21 cellular contexts compared by ENCODE assay signal in the genomic region with DNA sequence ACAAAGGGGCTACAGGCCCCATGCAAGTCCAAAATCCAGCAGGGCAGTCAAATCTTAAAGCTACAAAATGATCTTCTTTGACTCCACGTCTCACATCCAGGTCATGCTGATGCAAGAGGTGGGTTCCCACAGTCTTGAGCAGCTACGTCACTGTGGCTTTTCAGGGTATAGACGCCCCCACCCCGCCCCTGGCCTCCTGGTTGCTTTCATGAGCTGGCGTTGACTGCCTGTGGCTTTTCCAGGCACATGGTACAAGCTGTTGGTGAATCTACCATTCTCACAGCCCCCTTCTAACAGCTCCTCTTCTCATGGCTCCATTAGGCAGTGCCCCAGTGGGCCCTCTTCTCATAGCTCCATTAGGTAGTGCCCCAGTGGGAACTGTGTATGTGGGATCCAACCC. TPM values are rescaled to one million over a fixed set of nuclear protein-coding genes. Genes with fewer than 3 reads are reported as not detected.
DNase-seq lines count a peak whose midpoint lies in the region; ATAC-seq, FAIRE-seq and TF ChIP-seq lines count a peak whose summit lies in the region.
"Had no signal": no experiment of that assay in that cellular context is flagged by ENCODE, and none has a peak within 500 bp of the region (broad histone marks: within the 10 kb centered on the region; RNA-seq: fewer than 3 reads in every experiment).

No MANE protein-coding gene starts in this region.

- TF ChIP-seq EP300 in SK-N-SH (IDR thresholded peaks at IDR 0.05; ENCODE audit: borderline replicate concordance in 1 of 2, low read depth in 1 of 2, low read length in 1 of 2) (no peak), K562 (IDR thresholded peaks at IDR 0.05; ENCODE audit: low read length) (no peak)

- H3K27ac Mint-ChIP-seq in activated T-cell treated with anti-CD3 and anti-CD28 coated beads, Interleukin-2, amount 50 U/mL, for 24 hours: peak overlapping the region; percentile 55
- H3K27ac Mint-ChIP-seq in chondrocyte (ENCODE audit: unreplicated experiment): no peak overlapping the region

- no peak for DNase-seq in SK-N-SH
- DNase-seq in activated T-cell treated with anti-CD3 and anti-CD28 coated beads, Interleukin-2, amount 50 U/mL, for 24 hours: no peak
- no peak for DNase-seq in activated T-cell treated with anti-CD3 and anti-CD28 coated beads for 4 hours
- DNase-seq in DND-41: no peak
- DNase-seq in K562 (ENCODE audit: extremely low read depth in 1 of 4, low spot score in 3 of 4): no peak
- no peak for DNase-seq in chondrocyte (ENCODE audit: low spot score)
- no peak for DNase-seq in Ammon's horn (ENCODE audit: low spot score)
- DNase-seq: AML-193; CD4-positive, alpha-beta memory T cell; DMS153; DMS79; GF-D8; GOT3; H7 had no signal

- BruUV-seq in K562 (replicated peaks; lab: Mats Ljungman, UMichigan): no TSS peak

- in situ Hi-C loops in K562 (cut with MboI): no loop called here

- peaks cover 26% of the 10 kb centered on the region for H3K9me3 Mint-ChIP-seq in activated T-cell treated with anti-CD3 and anti-CD28 coated beads, Interleukin-2, amount 50 U/mL, for 24 hours
- H3K9me3 Mint-ChIP-seq in chondrocyte (ENCODE audit: low read depth): peaks cover 7% of the 10 kb centered on the region

- POLR2A ChIA-PET in SK-N-SH (lab: Yijun Ruan, JAX) (no interaction called here), K562 (lab: Yijun Ruan, JAX) (interaction anchor here (0.6 to 1.7 kb wide), 3 partner anchors 8 to 690 kb away, joined by 3 to 10 read pairs (median 3); no protein-coding TSS in a partner anchor)

- H3K4me1 ChIP-seq in SK-N-SH (ENCODE audit: control insufficient read depth in 1 of 2, insufficient read depth in 2 of 2, low read depth in 1 of 2, low read length in 1 of 2) (no peaks in the 10 kb centered on the region), DND-41 (ENCODE audit: insufficient read depth, low read length) (no peaks in the 10 kb centered on the region), K562 (replicated peaks in 1 of 2; ENCODE audit: control insufficient read depth in 2 of 2, insufficient read depth in 2 of 2, low read length in 2 of 2) (no peaks in the 10 kb centered on the region)

- peaks cover 29% of the 10 kb centered on the region for H3K36me3 Mint-ChIP-seq in activated T-cell treated with anti-CD3 and anti-CD28 coated beads, Interleukin-2, amount 50 U/mL, for 24 hours (ENCODE audit: low read depth)
- H3K36me3 Mint-ChIP-seq in chondrocyte (ENCODE audit: low read depth): peaks cover 18% of the 10 kb centered on the region

- WGBS in SK-N-SH (ENCODE audit: low lambda C conversion rate): 93% methylated on average over 4 of the region's 5 CpGs
- 26% methylated on average over 3 of the region's 5 CpGs for WGBS in K562 (ENCODE audit: insufficient coverage, low coverage, missing lambda C conversion rate)

- no peak for FAIRE-seq in K562 (lab: Jason Lieb, UNC)
- FAIRE-seq: A549, HepG2 had no signal

- TF ChIP-seq RAD21 in SK-N-SH (IDR thresholded peaks at IDR 0.05; ENCODE audit: low read length) (no peak), K562 (CRISPR knock-in tag; conservative IDR thresholded peaks at IDR 0.05 in 1 of 2, IDR thresholded peaks at IDR 0.05 in 1 of 2) (no peak)

- no peaks in the 10 kb centered on the region for H3K27me3 Mint-ChIP-seq in activated T-cell treated with anti-CD3 and anti-CD28 coated beads, Interleukin-2, amount 50 U/mL, for 24 hours
- no peaks in the 10 kb centered on the region for H3K27me3 Mint-ChIP-seq in chondrocyte (ENCODE audit: low read depth)
- H3K27me3 Mint-ChIP-seq: CD4-positive, alpha-beta memory T cell had no signal

- H2AFZ ChIP-seq in SK-N-SH (ENCODE audit: low read depth) (no peak overlapping the region), DND-41 (ENCODE audit: low read depth, low read length) (no peak overlapping the region), K562 (ENCODE audit: low read depth, low read length) (no peak overlapping the region)

- CTCF ChIA-PET in SK-N-SH (lab: Yijun Ruan, JAX) (interaction anchor here (1.1 kb wide), 2 partner anchors 13 to 14 kb away, joined by 4 to 5 read pairs; no protein-coding TSS in a partner anchor), K562 (lab: Yijun Ruan, JAX; ENCODE audit: low intra/inter-chr PET ratio) (no interaction called here)

- H3K79me2 ChIP-seq in SK-N-SH (ENCODE audit: insufficient read depth): no peaks in the 10 kb centered on the region
- no peaks in the 10 kb centered on the region for H3K79me2 ChIP-seq in DND-41 (ENCODE audit: insufficient read depth, low read length)
- H3K79me2 ChIP-seq in K562 (ENCODE audit: control insufficient read depth, insufficient read depth, low read length): no peaks in the 10 kb centered on the region

- H3K4me3 ChIP-seq in SK-N-SH (ENCODE audit: low read depth in 2 of 2, low read length in 1 of 2): no peak overlapping the region
- no peak overlapping the region for H3K4me3 ChIP-seq in DND-41 (ENCODE audit: low read depth in 1 of 2, low read length in 2 of 2)
- H3K4me3 ChIP-seq in K562: no peak overlapping the region
- H3K4me3 ChIP-seq: A549, BLaER1 had no signal

- intact Hi-C loops in K562 (cut with micrococcal nuclease): no loop called here

- no peak overlapping the region for H3K9ac ChIP-seq in SK-N-SH
- H3K9ac ChIP-seq in DND-41 (ENCODE audit: low read depth, low read length): no peak overlapping the region
- H3K9ac ChIP-seq in K562 (ENCODE audit: insufficient read depth in 1 of 2, low read depth in 2 of 2, low read length in 2 of 2): no peak overlapping the region
- H3K9ac ChIP-seq: BLaER1 had no signal

- ATAC-seq in SK-N-SH treated with all-trans-retinoic acid at 6 μM for 48 hours: peak; percentile 26; the same call in 2 of the 3 replicates
- ATAC-seq in DND-41 (ENCODE audit: insufficient read depth, low read depth): peak; percentile 33; the same call in 1 of the 3 replicates
- peak; percentile 25; the same call in 1 of the 3 replicates for ATAC-seq in K562
- ATAC-seq: A549, HCT116, HepG2 had no signal

- peaks cover 76% of the 10 kb centered on the region for H3F3A ChIP-seq in SK-N-SH (replicated peaks; ENCODE audit: insufficient read depth)

- H3K27ac ChIP-seq in SK-N-SH (ENCODE audit: low read depth in 2 of 2, low read length in 1 of 2): no peak overlapping the region
- H3K27ac ChIP-seq in DND-41 (ENCODE audit: low read length): no peak overlapping the region
- H3K27ac ChIP-seq in K562 (ENCODE audit: extremely low read depth, low read depth, low read length): no peak overlapping the region
- H3K27ac ChIP-seq: 22Rv1, A549, BLaER1 had no signal

- H3K4me2 ChIP-seq in SK-N-SH (no peak overlapping the region), DND-41 (ENCODE audit: insufficient read depth, low read length) (no peak overlapping the region), K562 (ENCODE audit: insufficient read depth, low read length) (no peak overlapping the region)
- H3K4me2 ChIP-seq: A549, BLaER1 had no signal

- H4K20me1 ChIP-seq in SK-N-SH (ENCODE audit: insufficient read depth) (no peaks in the 10 kb centered on the region), DND-41 (ENCODE audit: insufficient read depth, low read length) (no peaks in the 10 kb centered on the region), K562 (replicated peaks; ENCODE audit: control insufficient read depth, insufficient read depth, low read length) (no peaks in the 10 kb centered on the region)
- H4K20me1 ChIP-seq: BLaER1 had no signal

- H3K9me3 ChIP-seq in SK-N-SH (no peaks in the 10 kb centered on the region), DND-41 (ENCODE audit: insufficient read depth, low read length, severe bottlenecking) (peaks cover 8% of the 10 kb centered on the region), K562 (replicated peaks; ENCODE audit: control insufficient read depth, insufficient read depth, low read depth, low read length) (no peaks in the 10 kb centered on the region)

- H3K27me3 ChIP-seq in SK-N-SH (ENCODE audit: insufficient read depth): no peaks in the 10 kb centered on the region
- H3K27me3 ChIP-seq in DND-41 (ENCODE audit: insufficient read depth, low read length, poor library complexity): no peaks in the 10 kb centered on the region
- no peaks in the 10 kb centered on the region; a peak in 1 of 5 replicates for H3K27me3 ChIP-seq in K562 (ENCODE audit: control insufficient read depth in 2 of 2, insufficient read depth in 2 of 2, low read length in 2 of 2)
- H3K27me3 ChIP-seq: BLaER1 had no signal

- H3K36me3 ChIP-seq in SK-N-SH (replicated peaks in 1 of 2; ENCODE audit: control insufficient read depth in 1 of 2, insufficient read depth in 2 of 2, low read length in 1 of 2) (peaks cover 39 to 59% of the 10 kb centered on the region in 2 experiments), DND-41 (ENCODE audit: insufficient read depth, low read length) (no peaks in the 10 kb centered on the region), K562 (ENCODE audit: control insufficient read depth, insufficient read depth, low read length) (no peaks in the 10 kb centered on the region)
- H3K36me3 ChIP-seq: BLaER1 had no signal

- H3K9me1 ChIP-seq in K562 (ENCODE audit: control insufficient read depth, insufficient read depth, low read length): no peaks in the 10 kb centered on the region

- H3K9me2 ChIP-seq in SK-N-SH: no peaks in the 10 kb centered on the region

- TF ChIP-seq CTCF in SK-N-SH (IDR thresholded peaks at IDR 0.05): no peak
- TF ChIP-seq CTCF in DND-41 (IDR thresholded peaks at IDR 0.05; ENCODE audit: borderline replicate concordance, extremely low read depth, low read length, poor library complexity, severe bottlenecking): no peak
- TF ChIP-seq CTCF in K562 (IDR thresholded peaks at IDR 0.05 in 2 of 3, conservative IDR thresholded peaks at IDR 0.05 in 1 of 3; ENCODE audit: insufficient read depth in 2 of 3, low read depth in 1 of 3, low read length in 3 of 3): no peak
- no peak for TF ChIP-seq CTCF in chondrocyte (IDR thresholded peaks at IDR 0.05)

- no peak overlapping the region for H3K4me3 Mint-ChIP-seq in activated T-cell treated with anti-CD3 and anti-CD28 coated beads, Interleukin-2, amount 50 U/mL, for 24 hours
- H3K4me3 Mint-ChIP-seq in chondrocyte (ENCODE audit: unreplicated experiment): no peak overlapping the region
- H3K4me3 Mint-ChIP-seq: CD14-positive monocyte; CD4-positive, alpha-beta memory T cell had no signal

- TF ChIP-seq POLR2A in K562 (conservative IDR thresholded peaks at IDR 0.05): no peak

- H3K4me1 Mint-ChIP-seq in activated T-cell treated with anti-CD3 and anti-CD28 coated beads, Interleukin-2, amount 50 U/mL, for 24 hours (ENCODE audit: low read depth): peaks cover 41% of the 10 kb centered on the region
- peaks cover 31% of the 10 kb centered on the region for H3K4me1 Mint-ChIP-seq in chondrocyte (ENCODE audit: low read depth)

RNA-seq across cellular contexts. Expression of gene NT5E, which starts 47.0 kb away (rescaled TPM):
- polyA plus RNA-seq in SK-N-SH (2012; rRNA removed) (443 and 528 TPM in 2 replicates), K562 (2011; rRNA removed) (0.01 TPM in 1 of 2 replicates, not detected in the other), K562 (2014; fragmentation: Illumina TruSeq; extraction: Trizol) (not detected in 2 replicates), K562 (2014; fragmentation: Nextera tagmentation; extraction: Ambion mirVana) (not detected), K562 (2014; rRNA removed) (not detected in 2 replicates)
- 569 and 615 TPM in 2 replicates for polyA plus RNA-seq in SK-N-SH (2012; cell fraction: cytosol; rRNA removed)
- polyA plus RNA-seq in SK-N-SH (2012; cell fraction: nucleus; rRNA removed): 256 and 330 TPM in 2 replicates
- not detected in 2 replicates for total RNA-seq in K562 (2011; cell fraction: chromatin; rRNA removed; ENCODE audit: low replicate concordance)
- not detected in 2 replicates for total RNA-seq in K562 (2011; cell fraction: nucleolus; rRNA removed)
- not detected in 2 replicates for total RNA-seq in K562 (2011; cell fraction: nucleoplasm; rRNA removed)
- total RNA-seq in K562 (2014; rRNA removed) (not detected in 2 replicates), K562 (2014; rRNA removed; fragmentation: Illumina TruSeq; extraction: Trizol) (not detected in 2 replicates), K562 (2015; rRNA removed; fragmentation: Illumina TruSeq; extraction: Trizol) (not detected in 2 replicates), K562 (2021) (0.13 and 0.25 TPM in 2 replicates), chondrocyte (43.1 to 49.0 TPM (median 48.7 TPM) in 3 replicates)
- not detected in 2 replicates for polyA plus RNA-seq in K562 (2011; cell fraction: cytosol; rRNA removed)
- polyA plus RNA-seq in K562 (2011; cell fraction: nucleus; rRNA removed): not detected in 2 replicates
- polyA plus RNA-seq in K562 (2012): 0.12 TPM in 1 of 2 replicates, not detected in the other
- not detected in 2 replicates for polyA minus RNA-seq in K562 (2011; rRNA and poly(A)+ RNA removed)
- not detected in 2 replicates for polyA minus RNA-seq in K562 (2011; cell fraction: cytosol; rRNA and poly(A)+ RNA removed)
- polyA minus RNA-seq in K562 (2011; cell fraction: nucleus; rRNA and poly(A)+ RNA removed): not detected in 2 replicates

Comparison
In these comparisons a context has a peak if more than half of its experiments do, and no peak if none do; other contexts are left out.
1. RNA of gene NT5E, which starts 47.0 kb away (total RNA-seq): 43.1 to 49.0 TPM in chondrocyte; 0.13 to 0.25 TPM in K562; every median in the first group is over 10 times any median in the second.
2. Peak in every context shown above with its lines, with median percentiles within 50 percentile points of each other: ATAC-seq.